In the genomic region with DNA sequence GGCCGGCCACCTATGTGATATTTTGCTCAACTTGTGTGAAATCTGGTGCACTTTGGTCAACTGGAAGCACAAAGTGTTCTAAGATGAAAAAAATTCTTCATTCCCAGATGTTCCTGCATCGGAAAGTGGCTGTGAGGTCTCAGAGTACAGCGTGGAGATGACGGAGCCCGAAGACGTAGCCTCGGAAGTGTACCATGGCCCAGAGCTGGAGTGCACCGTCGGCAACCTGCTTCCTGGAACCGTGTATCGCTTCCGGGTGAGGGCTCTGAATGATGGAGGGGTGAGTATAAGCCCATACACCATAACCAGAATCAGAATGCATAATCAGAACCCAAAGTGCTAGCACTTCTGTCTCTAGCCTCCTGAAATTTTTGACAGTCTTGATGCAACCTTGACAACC, we compare ENCODE assay signal across 38 cellular contexts.
"Had no signal": no experiment of that assay in that cellular context is flagged by ENCODE, and none has a peak within 500 bp of the region (broad histone marks: within the 10 kb centered on the region; RNA-seq: fewer than 3 reads in every experiment).

No MANE protein-coding gene starts in this region.

- H3K4me1 Mint-ChIP-seq: activated CD4-positive, alpha-beta T cell treated with anti-CD3 and anti-CD28 coated beads for 36 hours; activated CD4-positive, alpha-beta T cell treated with anti-CD3 and anti-CD28 coated beads, Interleukin-2, amount 10 ng/mL, durations not matched to agents 7 days and 5 days; activated naive CD4-positive, alpha-beta T cell treated with anti-CD3 and anti-CD28 coated beads, Interleukin-2, amount 10 ng/mL, durations not matched to agents 7 days and 5 days; activated T-helper 17 cell treated with anti-CD3 and anti-CD28 coated beads, Interleukin-2, amount 50 U/mL, for 72 hours; central memory CD8-positive, alpha-beta T cell; WTC11 had no signal

- H3K4me3 Mint-ChIP-seq: activated CD4-positive, alpha-beta T cell treated with anti-CD3 and anti-CD28 coated beads for 36 hours; activated CD4-positive, alpha-beta T cell treated with anti-CD3 and anti-CD28 coated beads, Interleukin-2, amount 10 ng/mL, durations not matched to agents 7 days and 5 days; activated CD8-positive, alpha-beta T cell treated with anti-CD3 and anti-CD28 coated beads for 36 hours; activated naive CD4-positive, alpha-beta T cell treated with anti-CD3 and anti-CD28 coated beads, Interleukin-2, amount 10 ng/mL, durations not matched to agents 7 days and 5 days; activated naive CD8-positive, alpha-beta T cell treated with anti-CD3 and anti-CD28 coated beads for 36 hours; activated T-cell treated with anti-CD3 and anti-CD28 coated beads, Interleukin-2, amount 50 U/mL, for 4 hours; activated T-cell treated with anti-CD3 and anti-CD28 coated beads, Interleukin-2, amount 50 U/mL, for 72 hours; activated T-helper 1 cell treated with anti-CD3 and anti-CD28 coated beads, Interleukin-12 subunit alpha, Interleukin-12 subunit beta, Interleukin-2, Interleukin-4 antibody, amounts not matched to agents 30 ng/mL and 10 ng/mL and 1 ng/mL, durations not matched to agents 14 hours and 24 hours and 36 hours; activated T-helper 17 cell treated with anti-CD3 and anti-CD28 coated beads, Interleukin-2, amount 50 U/mL, for 72 hours; central memory CD8-positive, alpha-beta T cell; T-helper 1 cell treated with Interleukin-12 subunit alpha and Interleukin-12 subunit beta and Interleukin-4 antibody, amounts not matched to agents 30 μg/mL and 1 μg/mL, for 36 hours; T-helper 2 cell treated with Interferon-gamma antibody and Interleukin-4, amounts not matched to agents 5 μg/mL and 100 μg/mL, for 36 hours; WTC11 had no signal

- H3K27me3 Mint-ChIP-seq: activated CD4-positive, alpha-beta T cell treated with anti-CD3 and anti-CD28 coated beads for 36 hours; activated CD4-positive, alpha-beta T cell treated with anti-CD3 and anti-CD28 coated beads, Interleukin-2, amount 10 ng/mL, durations not matched to agents 7 days and 5 days; activated CD8-positive, alpha-beta T cell treated with anti-CD3 and anti-CD28 coated beads for 36 hours; activated naive CD4-positive, alpha-beta T cell treated with anti-CD3 and anti-CD28 coated beads, Interleukin-2, amount 10 ng/mL, durations not matched to agents 7 days and 5 days; activated naive CD8-positive, alpha-beta T cell treated with anti-CD3 and anti-CD28 coated beads for 36 hours; activated T-helper 17 cell treated with anti-CD3 and anti-CD28 coated beads, Interleukin-2, amount 50 U/mL, for 72 hours; central memory CD8-positive, alpha-beta T cell had no signal

- H3K27me3 ChIP-seq: adrenal gland, body of pancreas, brain microvascular endothelial cell, breast epithelium had no signal

- H3K4me1 ChIP-seq: body of pancreas, breast epithelium had no signal

- ATAC-seq: activated CD4-positive, alpha-beta T cell treated with anti-CD3 and anti-CD28 coated beads for 36 hours; activated CD4-positive, CD25-positive, alpha-beta regulatory T cell treated with anti-CD3 and anti-CD28 coated beads, Interleukin-2, amount 50 U/mL, for 24 hours; activated CD8-positive, alpha-beta T cell treated with anti-CD3 and anti-CD28 coated beads for 36 hours; activated naive CD4-positive, alpha-beta T cell treated with anti-CD3 and anti-CD28 coated beads, Interleukin-2, amount 50 U/mL, for 72 hours; activated T-cell treated with anti-CD3 and anti-CD28 coated beads, Interleukin-2, amount 50 U/mL, for 4 hours; activated T-cell treated with anti-CD3 and anti-CD28 coated beads, Interleukin-2, amount 50 U/mL, for 72 hours; activated T-helper 17 cell treated with anti-CD3 and anti-CD28 coated beads, Interleukin-2, amount 50 U/mL, for 72 hours; body of pancreas; WTC11 had no signal

- H3K36me3 Mint-ChIP-seq: activated naive CD4-positive, alpha-beta T cell treated with anti-CD3 and anti-CD28 coated beads, Interleukin-2, amount 10 ng/mL, durations not matched to agents 7 days and 5 days had no signal

- H3K27ac ChIP-seq: adrenal gland, body of pancreas, brain microvascular endothelial cell, breast epithelium, WERI-Rb-1 had no signal

- H3K9me3 Mint-ChIP-seq: activated CD4-positive, alpha-beta T cell treated with anti-CD3 and anti-CD28 coated beads, Interleukin-2, amount 10 ng/mL, durations not matched to agents 7 days and 5 days; activated CD8-positive, alpha-beta T cell treated with anti-CD3 and anti-CD28 coated beads for 36 hours; activated naive CD4-positive, alpha-beta T cell treated with anti-CD3 and anti-CD28 coated beads, Interleukin-2, amount 10 ng/mL, durations not matched to agents 7 days and 5 days; activated naive CD4-positive, alpha-beta T cell treated with anti-CD3 and anti-CD28 coated beads, Interleukin-2, amount 50 U/mL, for 72 hours; activated naive CD8-positive, alpha-beta T cell treated with anti-CD3 and anti-CD28 coated beads for 36 hours; activated T-cell treated with anti-CD3 and anti-CD28 coated beads, Interleukin-2, amount 50 U/mL, for 4 hours; activated T-cell treated with anti-CD3 and anti-CD28 coated beads, Interleukin-2, amount 50 U/mL, for 72 hours; activated T-helper 1 cell treated with anti-CD3 and anti-CD28 coated beads, Interleukin-12 subunit alpha, Interleukin-12 subunit beta, Interleukin-2, Interleukin-4 antibody, amounts not matched to agents 30 ng/mL and 10 ng/mL and 1 ng/mL, durations not matched to agents 14 hours and 24 hours and 36 hours; activated T-helper 17 cell treated with anti-CD3 and anti-CD28 coated beads, Interleukin-2, amount 50 U/mL, for 72 hours; central memory CD8-positive, alpha-beta T cell; T-helper 1 cell treated with Interleukin-12 subunit alpha and Interleukin-12 subunit beta and Interleukin-4 antibody, amounts not matched to agents 30 μg/mL and 1 μg/mL, for 36 hours; T-helper 2 cell treated with Interferon-gamma antibody and Interleukin-4, amounts not matched to agents 5 μg/mL and 100 μg/mL, for 36 hours; WTC11 had no signal

- H3K9me3 ChIP-seq: adrenal gland, body of pancreas, breast epithelium had no signal

- H3K27ac Mint-ChIP-seq: activated CD4-positive, alpha-beta T cell treated with anti-CD3 and anti-CD28 coated beads for 36 hours; activated CD4-positive, alpha-beta T cell treated with anti-CD3 and anti-CD28 coated beads, Interleukin-2, amount 10 ng/mL, durations not matched to agents 7 days and 5 days; activated CD8-positive, alpha-beta T cell treated with anti-CD3 and anti-CD28 coated beads for 36 hours; activated naive CD4-positive, alpha-beta T cell treated with anti-CD3 and anti-CD28 coated beads, Interleukin-2, amount 10 ng/mL, durations not matched to agents 7 days and 5 days; activated naive CD4-positive, alpha-beta T cell treated with anti-CD3 and anti-CD28 coated beads, Interleukin-2, amount 50 U/mL, for 72 hours; activated naive CD8-positive, alpha-beta T cell treated with anti-CD3 and anti-CD28 coated beads for 36 hours; activated T-cell treated with anti-CD3 and anti-CD28 coated beads, Interleukin-2, amount 50 U/mL, for 72 hours; activated T-helper 1 cell treated with anti-CD3 and anti-CD28 coated beads, Interleukin-12 subunit alpha, Interleukin-12 subunit beta, Interleukin-2, Interleukin-4 antibody, amounts not matched to agents 30 ng/mL and 10 ng/mL and 1 ng/mL, durations not matched to agents 14 hours and 24 hours and 36 hours; activated T-helper 17 cell treated with anti-CD3 and anti-CD28 coated beads, Interleukin-2, amount 50 U/mL, for 72 hours; T-helper 1 cell treated with Interleukin-12 subunit alpha and Interleukin-12 subunit beta and Interleukin-4 antibody, amounts not matched to agents 30 μg/mL and 1 μg/mL, for 36 hours; T-helper 2 cell treated with Interferon-gamma antibody and Interleukin-4, amounts not matched to agents 5 μg/mL and 100 μg/mL, for 36 hours; WTC11 had no signal

- DNase-seq: activated CD4-positive, alpha-beta T cell treated with anti-CD3 and anti-CD28 coated beads for 1 hour; activated CD4-positive, alpha-beta T cell treated with anti-CD3 and anti-CD28 coated beads for 36 hours; activated CD4-positive, alpha-beta T cell treated with anti-CD3 and anti-CD28 coated beads for 48 hours; activated CD4-positive, alpha-beta T cell treated with anti-CD3 and anti-CD28 coated beads, Interleukin-2, amount 10 ng/mL, durations not matched to agents 7 days and 5 days; activated CD4-positive, alpha-beta T cell treated with anti-CD3 and anti-CD28 coated beads, Interleukin-2, amount 50 U/mL, for 48 hours; activated CD4-positive, CD25-positive, alpha-beta regulatory T cell; activated CD8-positive, alpha-beta memory T cell treated with anti-CD3 and anti-CD28 coated beads, Interleukin-2, amount 50 U/mL, for 4 hours; activated CD8-positive, alpha-beta T cell treated with anti-CD3 and anti-CD28 coated beads for 36 hours; activated effector memory CD4-positive, alpha-beta T cell treated with anti-CD3 and anti-CD28 coated beads, Interleukin-2, amount 50 U/mL, for 16 hours; activated gamma-delta T cell treated with Interleukin-2 at 50 U/mL for 16 hours; activated naive CD4-positive, alpha-beta T cell; activated naive CD4-positive, alpha-beta T cell treated with anti-CD3 and anti-CD28 coated beads, Interleukin-2, amount 10 ng/mL, durations not matched to agents 7 days and 5 days; activated naive CD8-positive, alpha-beta T cell treated with anti-CD3 and anti-CD28 coated beads for 36 hours; activated T-cell treated with anti-CD3 and anti-CD28 coated beads for 4 hours; activated T-cell treated with anti-CD3 and anti-CD28 coated beads, Interleukin-2, amount 50 U/mL, for 1 hour; activated T-cell treated with anti-CD3 and anti-CD28 coated beads, Interleukin-2, amount 50 U/mL, for 4 hours; activated T-cell treated with anti-CD3 and anti-CD28 coated beads, Interleukin-2, amount 50 U/mL, for 72 hours; adrenal gland; amniotic stem cell; aorta; body of pancreas; brain microvascular endothelial cell; caudate nucleus; cerebellar nuclear complex; SW 1271; T-helper 1 cell; T-helper 2 cell; T-helper 9 cell; WERI-Rb-1 had no signal

- H3K36me3 ChIP-seq: breast epithelium had no signal

- H3K4me3 ChIP-seq: adrenal gland, body of pancreas, breast epithelium had no signal
